3 cellular contexts compared by ENCODE assay signal in the genomic region with DNA sequence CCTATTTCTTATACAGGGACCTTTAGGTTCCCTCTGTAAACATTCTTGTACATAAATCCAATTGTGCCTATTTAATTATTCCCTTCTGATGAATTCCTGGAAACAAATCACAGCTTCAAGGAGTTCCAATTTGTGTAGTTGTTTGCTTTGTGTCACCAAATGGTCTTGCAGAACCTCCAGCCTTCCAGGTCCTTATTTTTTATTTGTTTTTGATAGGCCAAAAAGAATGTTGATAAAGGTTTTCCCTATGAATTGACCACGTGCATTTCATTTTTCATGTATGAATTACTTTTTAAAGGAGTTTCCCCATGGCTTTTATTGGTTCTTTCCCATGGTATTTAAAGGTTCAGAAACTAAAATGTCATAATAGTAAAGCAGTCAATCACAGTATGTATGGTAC.
"Had no signal": no experiment of that assay in that cellular context is flagged by ENCODE, and none has a peak within 500 bp of the region (broad histone marks: within the 10 kb centered on the region; RNA-seq: fewer than 3 reads in every experiment).

No MANE protein-coding gene starts in this region.

- DNase-seq: GDM1, GF-D8 had no signal

- H3K4me3 ChIP-seq: GM12878 had no signal

- ATAC-seq: GM12878 had no signal
